1 cellular context compared by ENCODE assay signal in genomic region chr6:137798846-137799245, GRCh38.
TF ChIP-seq lines count a peak whose summit lies in the region.

No MANE protein-coding gene starts in this region.

TF ChIP-seq in WTC11, 78 proteins besides CTCF, POLR2A, EP300 and RAD21 (continued from another document):
- TF ChIP-seq ATF2 (CRISPR knock-in tag; IDR thresholded peaks at IDR 0.05; ENCODE audit: borderline replicate concordance, low read depth) (no peak), PRDM15 (CRISPR knock-in tag; IDR thresholded peaks at IDR 0.05) (no peak), ZNF396 (CRISPR knock-in tag; IDR thresholded peaks at IDR 0.05; ENCODE audit: borderline replicate concordance) (no peak), TEAD1 (CRISPR knock-in tag; IDR thresholded peaks at IDR 0.05) (no peak), ZNF281 (CRISPR knock-in tag; IDR thresholded peaks at IDR 0.05) (no peak), ZNF532 (CRISPR knock-in tag; IDR thresholded peaks at IDR 0.05; ENCODE audit: borderline replicate concordance) (no peak), ZSCAN18 (CRISPR knock-in tag; IDR thresholded peaks at IDR 0.05) (no peak), E2F5 (CRISPR knock-in tag; IDR thresholded peaks at IDR 0.05) (no peak), FOXK1 (CRISPR knock-in tag; IDR thresholded peaks at IDR 0.05) (no peak), PRRX2 (CRISPR knock-in tag; IDR thresholded peaks at IDR 0.05) (no peak), FOXJ3 (CRISPR knock-in tag; IDR thresholded peaks at IDR 0.05; ENCODE audit: borderline replicate concordance) (no peak), SOX15 (CRISPR knock-in tag; IDR thresholded peaks at IDR 0.05) (no peak), MYBL2 (CRISPR knock-in tag; IDR thresholded peaks at IDR 0.05) (no peak), GRHL2 (CRISPR knock-in tag; IDR thresholded peaks at IDR 0.05; ENCODE audit: insufficient replicate concordance, severe bottlenecking) (no peak), ZNF423 (CRISPR knock-in tag; IDR thresholded peaks at IDR 0.05) (no peak), MLX (CRISPR knock-in tag; IDR thresholded peaks at IDR 0.05) (no peak)
TF ChIP-seq in WTC11: peak in this region for 0.
